8 cellular contexts compared by ENCODE assay signal in genomic region chr6:137870744-137871247, GRCh38. TPM values are rescaled to one million over a fixed set of nuclear protein-coding genes. Genes with fewer than 3 reads are reported as not detected.
DNase-seq lines count a peak whose midpoint lies in the region; ATAC-seq lines count a peak whose summit lies in the region.

No MANE protein-coding gene starts in this region.

- H3K27ac Mint-ChIP-seq in activated T-helper 1 cell treated with anti-CD3 and anti-CD28 coated beads, Interleukin-12 subunit alpha, Interleukin-12 subunit beta, Interleukin-2, Interleukin-4 antibody, amounts not matched to agents 30 ng/mL and 10 ng/mL and 1 ng/mL, durations not matched to agents 14 hours and 24 hours and 36 hours = peak overlapping the region; percentile 99

- H3K4me1 Mint-ChIP-seq in activated T-helper 1 cell treated with anti-CD3 and anti-CD28 coated beads, Interleukin-12 subunit alpha, Interleukin-12 subunit beta, Interleukin-2, Interleukin-4 antibody, amounts not matched to agents 30 ng/mL and 10 ng/mL and 1 ng/mL, durations not matched to agents 14 hours and 24 hours and 36 hours (ENCODE audit: low read depth) = peaks cover 50% of the 10 kb centered on the region

- ATAC-seq in GM18517 (IDR thresholded peaks at IDR 0.05; ENCODE audit: unreplicated experiment) (peak; percentile 26), HG03045 (IDR thresholded peaks at IDR 0.05; ENCODE audit: unreplicated experiment) (peak; percentile 21)

- H3K9me3 Mint-ChIP-seq in activated T-helper 1 cell treated with anti-CD3 and anti-CD28 coated beads, Interleukin-12 subunit alpha, Interleukin-12 subunit beta, Interleukin-2, Interleukin-4 antibody, amounts not matched to agents 30 ng/mL and 10 ng/mL and 1 ng/mL, durations not matched to agents 14 hours and 24 hours and 36 hours = no peaks in the 10 kb centered on the region

- no peak for DNase-seq in activated T-helper 1 cell treated with anti-CD3 and anti-CD28 coated beads, Interleukin-12 subunit alpha, Interleukin-12 subunit beta, Interleukin-2, Interleukin-4 antibody, amounts not matched to agents 30 ng/mL and 10 ng/mL and 1 ng/mL, durations not matched to agents 14 hours and 24 hours and 36 hours (ENCODE audit: low spot score)
- DNase-seq in kidney tubule cell (ENCODE audit: low spot score) (peak; percentile 39), NCI-H1694 (lab: John Stamatoyannopoulos, UW) (no peak), cerebellum (ENCODE audit: low spot score) (no peak), NCI-H2196 (lab: John Stamatoyannopoulos, UW; ENCODE audit: unreplicated experiment) (no peak), C1 segment of cervical spinal cord (lab: John Stamatoyannopoulos, UW) (no peak)

- H3K27me3 Mint-ChIP-seq in activated T-helper 1 cell treated with anti-CD3 and anti-CD28 coated beads, Interleukin-12 subunit alpha, Interleukin-12 subunit beta, Interleukin-2, Interleukin-4 antibody, amounts not matched to agents 30 ng/mL and 10 ng/mL and 1 ng/mL, durations not matched to agents 14 hours and 24 hours and 36 hours (ENCODE audit: insufficient read depth) = no peaks in the 10 kb centered on the region

- peaks cover 76% of the 10 kb centered on the region for H3K36me3 Mint-ChIP-seq in activated T-helper 1 cell treated with anti-CD3 and anti-CD28 coated beads, Interleukin-12 subunit alpha, Interleukin-12 subunit beta, Interleukin-2, Interleukin-4 antibody, amounts not matched to agents 30 ng/mL and 10 ng/mL and 1 ng/mL, durations not matched to agents 14 hours and 24 hours and 36 hours (ENCODE audit: low read depth)

- intact Hi-C loops in activated T-helper 1 cell treated with anti-CD3 and anti-CD28 coated beads, Interleukin-12 subunit alpha, Interleukin-12 subunit beta, Interleukin-2, Interleukin-4 antibody, amounts not matched to agents 30 ng/mL and 10 ng/mL and 1 ng/mL, durations not matched to agents 14 hours and 24 hours and 36 hours (cut with micrococcal nuclease) = loop anchor here (1.0 kb wide), 1 partner anchor 134 kb away; no protein-coding TSS in a partner anchor

- peak overlapping the region; percentile 98 for H3K4me3 Mint-ChIP-seq in activated T-helper 1 cell treated with anti-CD3 and anti-CD28 coated beads, Interleukin-12 subunit alpha, Interleukin-12 subunit beta, Interleukin-2, Interleukin-4 antibody, amounts not matched to agents 30 ng/mL and 10 ng/mL and 1 ng/mL, durations not matched to agents 14 hours and 24 hours and 36 hours

RNA-seq across cellular contexts. Expression of gene TNFAIP3, which starts 3.7 kb away (rescaled TPM):
- 250 and 257 TPM in 2 replicates for total RNA-seq in activated T-helper 1 cell treated with anti-CD3 and anti-CD28 coated beads, Interleukin-12 subunit alpha, Interleukin-12 subunit beta, Interleukin-2, Interleukin-4 antibody, amounts not matched to agents 30 ng/mL and 10 ng/mL and 1 ng/mL, durations not matched to agents 14 hours and 24 hours and 36 hours
- total RNA-seq in cerebellum = 1.6 TPM

Comparison
In these comparisons a context has a peak if more than half of its experiments do, and no peak if none do; other contexts are left out.
1. RNA of gene TNFAIP3, which starts 3.7 kb away (total RNA-seq): 250 to 257 TPM in activated T-helper 1 cell treated with anti-CD3 and anti-CD28 coated beads, Interleukin-12 subunit alpha, Interleukin-12 subunit beta, Interleukin-2, Interleukin-4 antibody, amounts not matched to agents 30 ng/mL and 10 ng/mL and 1 ng/mL, durations not matched to agents 14 hours and 24 hours and 36 hours; 1.6 TPM in cerebellum (single experiment); every median in the first group is over 10 times any median in the second.